ENCODE assay signal across 9 cellular contexts in genomic region chr1:77975386-77975785, GRCh38. TPM values are rescaled to one million over a fixed set of nuclear protein-coding genes. Genes with fewer than 3 reads are reported as not detected.
DNase-seq lines count a peak whose midpoint lies in the region; FAIRE-seq and TF ChIP-seq lines count a peak whose summit lies in the region.
"Had no signal": no experiment of that assay in that cellular context is flagged by ENCODE, and none has a peak within 500 bp of the region (broad histone marks: within the 10 kb centered on the region; RNA-seq: fewer than 3 reads in every experiment).

No MANE protein-coding gene starts in this region.

- H3K9ac ChIP-seq in neural progenitor cell (peak overlapping the region; percentile 15), neuronal stem cell (ENCODE audit: low read depth, low read length, poor library complexity) (no peak overlapping the region)

- peaks cover 98% of the 10 kb centered on the region for H3K79me2 ChIP-seq in neural progenitor cell (ENCODE audit: low read depth)

- TF ChIP-seq POLR2A in NB4 (IDR thresholded peaks at IDR 0.05; ENCODE audit: extremely low read depth, insufficient read length) = no peak
- no peak for TF ChIP-seq POLR2A in GM12891 (IDR thresholded peaks at IDR 0.05; ENCODE audit: low read depth, low read length)

- H2AFZ ChIP-seq in neural progenitor cell (replicated peaks) (no peak overlapping the region), neuronal stem cell (ENCODE audit: low read length) (no peak overlapping the region)

- no peaks in the 10 kb centered on the region for H3K79me1 ChIP-seq in neuronal stem cell (ENCODE audit: low read depth, low read length)

- TF ChIP-seq CTCF in NB4 (IDR thresholded peaks at IDR 0.05; ENCODE audit: low read depth, low read length) (no peak), choroid plexus epithelial cell (conservative IDR thresholded peaks at IDR 0.05; ENCODE audit: low read depth, low read length) (no peak), neural progenitor cell (IDR thresholded peaks at IDR 0.05) (no peak)

- H3K27me3 ChIP-seq in neural progenitor cell (no peaks in the 10 kb centered on the region), neuronal stem cell (ENCODE audit: control insufficient read depth in 3 of 3, insufficient read depth in 3 of 3, low read depth in 1 of 3, low read length in 3 of 3) (no peaks in the 10 kb centered on the region)

- H3K18ac ChIP-seq in neuronal stem cell (ENCODE audit: low read length) = no peak overlapping the region

- H3K27me3 Mint-ChIP-seq in neural progenitor cell (ENCODE audit: insufficient read depth, low read depth) = peaks cover 6% of the 10 kb centered on the region

- no peak overlapping the region for H3K27ac Mint-ChIP-seq in neural progenitor cell

- H3K4me1 ChIP-seq in neural progenitor cell (peaks cover 20% of the 10 kb centered on the region), neuronal stem cell (ENCODE audit: control insufficient read depth in 2 of 2, insufficient read depth in 1 of 2, low read depth in 1 of 2, low read length in 2 of 2) (peaks cover 0 to 3% of the 10 kb centered on the region in 2 donors)

- no peak overlapping the region for H3K14ac ChIP-seq in neuronal stem cell (ENCODE audit: low read length)

- H3K4me3 Mint-ChIP-seq in neural progenitor cell = peak overlapping the region; percentile 75

- peaks cover 33% of the 10 kb centered on the region for H3K36me3 Mint-ChIP-seq in neural progenitor cell

- no peak overlapping the region for H3K4ac ChIP-seq in neuronal stem cell (ENCODE audit: low read length)

- H4K20me1 ChIP-seq in neural progenitor cell (ENCODE audit: low read depth) = peaks cover 83% of the 10 kb centered on the region

- H3K9me3 ChIP-seq in neural progenitor cell (ENCODE audit: low read depth) (no peaks in the 10 kb centered on the region), neuronal stem cell (replicated peaks in 1 of 2; ENCODE audit: control insufficient read depth in 2 of 2, insufficient read depth in 1 of 2, low read depth in 1 of 2, low read length in 2 of 2) (peaks cover 0 to 43% of the 10 kb centered on the region in 2 donors)

- H3K27ac ChIP-seq in neural progenitor cell = no peak overlapping the region
- no peak overlapping the region for H3K27ac ChIP-seq in neuronal stem cell (replicated peaks; ENCODE audit: low read length)

- H2AK5ac ChIP-seq in neuronal stem cell (ENCODE audit: low read depth, low read length) = no peak overlapping the region

- no peak overlapping the region for H2BK12ac ChIP-seq in neuronal stem cell (ENCODE audit: low read length)

- peaks cover 15% of the 10 kb centered on the region for H3K4me1 Mint-ChIP-seq in neural progenitor cell

- H2BK120ac ChIP-seq in neuronal stem cell (ENCODE audit: low read depth, low read length) = no peak overlapping the region

- H2BK15ac ChIP-seq in neuronal stem cell (ENCODE audit: low read length) = no peak overlapping the region

- no peak overlapping the region for H4K8ac ChIP-seq in neuronal stem cell (ENCODE audit: low read depth, low read length)

- H3K36me3 ChIP-seq in neural progenitor cell = peaks cover 14% of the 10 kb centered on the region
- H3K36me3 ChIP-seq in neuronal stem cell (replicated peaks in 1 of 2; ENCODE audit: control insufficient read depth in 2 of 2, insufficient read depth in 2 of 2, low read length in 2 of 2) = peaks cover 0 to 74% of the 10 kb centered on the region in 2 donors

- DNase-seq in GM03348 (ENCODE audit: low spot score) = peak; percentile 45
- DNase-seq in NB4 (ENCODE audit: low read depth) = no peak
- peak; percentile 48 for DNase-seq in choroid plexus epithelial cell (ENCODE audit: low read depth)
- DNase-seq in neural progenitor cell (ENCODE audit: low spot score) = no peak
- no peak for DNase-seq in epidermal melanocyte (ENCODE audit: insufficient read length, low spot score)
- no peak for DNase-seq in neuronal stem cell (ENCODE audit: low spot score)
- no peak for DNase-seq in SKM-1 treated with dmso at 0.1 percent for 144 hours (lab: John Stamatoyannopoulos, UW; ENCODE audit: unreplicated experiment)
- no peak for DNase-seq in GM12891 (ENCODE audit: insufficient read length, low spot score)
- DNase-seq: activated CD4-positive, CD25-positive, alpha-beta regulatory T cell had no signal

- H3K4me2 ChIP-seq in neural progenitor cell (peak overlapping the region; percentile 98), neuronal stem cell (ENCODE audit: insufficient read depth, low read length, poor library complexity, severe bottlenecking) (no peak overlapping the region)

- no peak overlapping the region for H3K23ac ChIP-seq in neuronal stem cell (ENCODE audit: low read depth, low read length, poor library complexity)

- H3F3A ChIP-seq in neural progenitor cell (ENCODE audit: low read depth) = peaks cover 29% of the 10 kb centered on the region

- H2BK5ac ChIP-seq in neuronal stem cell (ENCODE audit: low read length) = no peak overlapping the region

- no peak for FAIRE-seq in GM12891 (lab: Jason Lieb, UNC)

- peaks cover 5% of the 10 kb centered on the region for H3K9me3 Mint-ChIP-seq in neural progenitor cell

- H3K4me3 ChIP-seq in NB4 (ENCODE audit: low read depth, low read length) (peak overlapping the region; percentile 74), choroid plexus epithelial cell (ENCODE audit: low read depth, low read length) (peak overlapping the region; percentile 36), neural progenitor cell (peak overlapping the region; percentile 100), neuronal stem cell (ENCODE audit: low read length in 2 of 2) (no peak overlapping the region)

- H4K91ac ChIP-seq in neuronal stem cell (ENCODE audit: low read depth, low read length, poor library complexity) = no peak overlapping the region

- WGBS in neuronal stem cell (ENCODE audit: extremely low coverage in 2 of 2, insufficient read length in 2 of 2, insufficient replicate concordance in 1 of 2), 2 donors = no CpG with 5 or more reads among the region's 4 CpGs

TF ChIP-seq in GM12891, 5 proteins besides CTCF, POLR2A, EP300 and RAD21:
- TF ChIP-seq PAX5 (IDR thresholded peaks at IDR 0.05; ENCODE audit: insufficient read depth, low read length, severe bottlenecking) = no peak
- no peak for TF ChIP-seq POLR2AphosphoS5 (IDR thresholded peaks at IDR 0.05; ENCODE audit: low read depth, low read length)
- no peak for TF ChIP-seq SPI1 (IDR thresholded peaks at IDR 0.05; ENCODE audit: low read depth, low read length)
- no peak for TF ChIP-seq TAF1 (IDR thresholded peaks at IDR 0.05; ENCODE audit: low read depth, low read length)
- no peak for TF ChIP-seq POU2F2 (IDR thresholded peaks at IDR 0.05; ENCODE audit: low read depth, low read length)
TF ChIP-seq in GM12891: peak in this region for 0.

RNA-seq across cellular contexts. Expression of gene FUBP1, which starts 3.5 kb away (rescaled TPM):
- 353 and 491 TPM in 2 replicates for total RNA-seq in neural progenitor cell (ENCODE audit: low replicate concordance)
- polyA plus RNA-seq in neuronal stem cell (2013, experiment 1 of 2) = 322 TPM
- polyA plus RNA-seq in neuronal stem cell (2013, experiment 2 of 2) = 298 TPM
- polyA plus RNA-seq in GM12891 (2012; ENCODE audit: low read depth, missing spikeins) = 120 TPM

RNA-seq across cellular contexts. Expression of gene DNAJB4, which starts 29.4 kb away (rescaled TPM):
- total RNA-seq in neural progenitor cell (ENCODE audit: low replicate concordance) = 37.5 and 40.6 TPM in 2 replicates
- polyA plus RNA-seq in neuronal stem cell (2013, experiment 1 of 2) = 40.1 TPM
- polyA plus RNA-seq in neuronal stem cell (2013, experiment 2 of 2) = 40.2 TPM
- 7.4 TPM for polyA plus RNA-seq in GM12891 (2012; ENCODE audit: low read depth, missing spikeins)

Comparison
In these comparisons a context has a peak if more than half of its experiments do, and no peak if none do; other contexts are left out.
1. DNase-seq: peak in GM03348 (single experiment) and choroid plexus epithelial cell (single experiment); none in NB4 (single experiment), neural progenitor cell (single experiment), epidermal melanocyte (single experiment), neuronal stem cell (single experiment), SKM-1 treated with dmso at 0.1 percent for 144 hours (single experiment) and GM12891 (single experiment).
2. H3K4me3 ChIP-seq: peak in NB4 (single experiment), choroid plexus epithelial cell (single experiment) and neural progenitor cell (single experiment); none in neuronal stem cell (0 of 2).